In the genomic region with DNA sequence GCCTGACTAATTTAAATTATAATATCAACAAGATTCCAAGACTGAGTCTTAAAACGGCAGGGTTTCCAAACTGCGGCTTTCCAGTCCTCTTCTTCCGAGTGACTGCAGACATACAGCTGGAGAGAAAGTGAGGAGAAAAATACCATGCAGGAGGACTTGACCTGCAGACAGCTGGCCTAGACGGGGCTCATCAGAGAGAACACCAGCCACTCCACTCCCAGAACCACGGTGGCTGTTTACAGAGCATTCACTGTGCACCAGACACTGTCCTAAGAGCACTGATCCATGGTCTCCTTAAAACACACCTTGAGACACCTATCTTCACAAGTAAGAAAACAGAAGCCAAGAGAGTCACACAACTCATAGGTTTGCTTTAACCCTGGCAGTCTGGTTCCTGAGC, we compare ENCODE assay signal across 20 cellular contexts.
"Had no signal": no experiment of that assay in that cellular context is flagged by ENCODE, and none has a peak within 500 bp of the region (broad histone marks: within the 10 kb centered on the region; RNA-seq: fewer than 3 reads in every experiment).

No MANE protein-coding gene starts in this region.

- H3K4me3 ChIP-seq: coronary artery, dorsolateral prefrontal cortex, esophagus squamous epithelium, gastrocnemius medialis, heart right ventricle, left ventricle myocardium inferior, lower lobe of right lung, mucosa of descending colon had no signal

- H3K27ac ChIP-seq: coronary artery, dorsolateral prefrontal cortex, gastrocnemius medialis, heart right ventricle, left ventricle myocardium inferior, lower lobe of right lung had no signal

- DNase-seq: dermis blood vessel endothelial cell; dorsolateral prefrontal cortex; effector CD4-positive, alpha-beta T cell; effector memory CD4-positive, alpha-beta T cell; esophagus squamous epithelium; foreskin fibroblast; foreskin melanocyte; gastrocnemius medialis; glutamatergic neuron; head of caudate nucleus; heart right ventricle; hippocampal formation; left cardiac atrium; left ventricle myocardium inferior; lower lobe of right lung; mesenchymal stem cell; mucosa of descending colon; naive B cell had no signal

- ATAC-seq: esophagus mucosa, gastrocnemius medialis, heart right ventricle, left cardiac atrium, lower lobe of right lung, mucosa of descending colon had no signal

- H3K27me3 ChIP-seq: dorsolateral prefrontal cortex, esophagus squamous epithelium, gastrocnemius medialis, heart right ventricle had no signal

- H3K36me3 ChIP-seq: esophagus squamous epithelium, gastrocnemius medialis, left ventricle myocardium inferior, lower lobe of right lung had no signal

- H3K4me1 ChIP-seq: gastrocnemius medialis had no signal

- H3K9me3 ChIP-seq: esophagus squamous epithelium, gastrocnemius medialis, heart right ventricle, left ventricle myocardium inferior, lower lobe of right lung, mucosa of descending colon had no signal
